9 cellular contexts compared by ENCODE assay signal in the genomic region with DNA sequence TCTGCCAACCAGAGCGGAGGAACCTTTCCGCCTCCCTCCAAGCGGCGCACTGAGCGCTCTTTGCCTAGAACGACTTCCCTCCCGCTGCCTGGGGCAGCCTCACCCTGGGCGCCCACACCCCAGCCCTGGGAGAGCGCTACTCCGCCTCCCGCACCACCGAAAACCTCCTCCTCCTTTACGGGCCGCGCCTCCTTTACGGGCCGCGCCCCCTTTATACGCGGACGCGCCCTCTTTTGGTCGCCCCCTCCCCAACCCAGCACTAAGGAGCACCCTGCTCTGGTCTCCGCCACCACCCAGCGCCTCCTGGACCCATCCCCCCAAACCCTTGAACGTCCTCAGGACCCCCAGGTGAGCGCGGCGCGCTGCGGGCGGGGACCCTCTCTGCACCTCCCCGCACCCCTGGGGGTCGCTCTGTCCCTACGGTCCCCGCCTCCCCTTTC. TPM values are rescaled to one million over a fixed set of nuclear protein-coding genes. Genes with fewer than 3 reads are reported as not detected.
A peak's percentile ranks its signal among the peaks of the same experiment; 100 is the strongest.
DNase-seq lines count a peak whose midpoint lies in the region; ATAC-seq and TF ChIP-seq lines count a peak whose summit lies in the region.
"Had no signal": no experiment of that assay in that cellular context is flagged by ENCODE, and none has a peak within 500 bp of the region (broad histone marks: within the 10 kb centered on the region; RNA-seq: fewer than 3 reads in every experiment).

No MANE protein-coding gene starts in this region.

- DNase-seq in SK-N-SH (peak; percentile 86), neuronal stem cell (ENCODE audit: low spot score) (no peak), Karpas-422 (no peak), globus pallidus (ENCODE audit: low spot score) (no peak), C1 segment of cervical spinal cord (lab: John Stamatoyannopoulos, UW) (no peak)

- H2BK12ac ChIP-seq in neuronal stem cell (ENCODE audit: low read length), result peak overlapping the region; percentile 22

- peak overlapping the region; percentile 96 for H3K18ac ChIP-seq in neuronal stem cell (ENCODE audit: low read length)

- no peak overlapping the region for H4K8ac ChIP-seq in neuronal stem cell (ENCODE audit: low read depth, low read length)

- H3K4me2 ChIP-seq in SK-N-SH, result peak overlapping the region; percentile 98
- H3K4me2 ChIP-seq in neuronal stem cell (ENCODE audit: insufficient read depth, low read length, poor library complexity, severe bottlenecking), result peak overlapping the region; percentile 96
- no peak overlapping the region for H3K4me2 ChIP-seq in Karpas-422 (ENCODE audit: low read depth, low read length, poor library complexity, severe bottlenecking)

- POLR2A ChIA-PET in HEK293 (lab: Yijun Ruan, JAX) (no interaction called here), SK-N-SH (lab: Yijun Ruan, JAX) (no interaction called here)

- CTCF ChIA-PET in HEK293 (lab: Yijun Ruan, JAX) (no interaction called here), SK-N-SH (lab: Yijun Ruan, JAX) (interaction anchor here (1.0 to 3.8 kb wide), 5 partner anchors 17 to 45 kb away, joined by 3 to 13 read pairs (median 6); no protein-coding TSS in a partner anchor)

- TF ChIP-seq RAD21 in SK-N-SH (IDR thresholded peaks at IDR 0.05; ENCODE audit: low read length), result 0 out of 2 replicates have a peak, but pooled peaks have one; percentile 27

- H4K91ac ChIP-seq in neuronal stem cell (ENCODE audit: low read depth, low read length, poor library complexity), result no peak overlapping the region

- 2% methylated on average over 16 of the region's 36 CpGs for WGBS in SK-N-SH (ENCODE audit: low lambda C conversion rate)
- 0 to 1% methylated on average over 36 of the region's 36 CpGs for WGBS in ectodermal cell, 2 experiments
- no CpG with 5 or more reads among the region's 36 CpGs for WGBS in neuronal stem cell (ENCODE audit: extremely low coverage in 2 of 2, insufficient read length in 2 of 2, insufficient replicate concordance in 1 of 2), 2 donors

- peak overlapping the region; percentile 58 for H2AK5ac ChIP-seq in neuronal stem cell (ENCODE audit: low read depth, low read length)

- H3K9me3 ChIP-seq in HEK293 (ENCODE audit: control insufficient read depth, insufficient read depth, low read depth, low read length), result no peaks in the 10 kb centered on the region
- no peaks in the 10 kb centered on the region for H3K9me3 ChIP-seq in SK-N-SH
- H3K9me3 ChIP-seq in ectodermal cell (ENCODE audit: control insufficient read depth, low read length), result no peaks in the 10 kb centered on the region
- no peaks in the 10 kb centered on the region for H3K9me3 ChIP-seq in neuronal stem cell (replicated peaks in 1 of 2; ENCODE audit: control insufficient read depth in 2 of 2, insufficient read depth in 1 of 2, low read depth in 1 of 2, low read length in 2 of 2)
- no peaks in the 10 kb centered on the region for H3K9me3 ChIP-seq in Karpas-422 (ENCODE audit: low read length)

- H3K23ac ChIP-seq in neuronal stem cell (ENCODE audit: low read depth, low read length, poor library complexity), result peak overlapping the region; percentile 69

- peak; percentile 83 for TF ChIP-seq CTCF in HEK293 (tag by site-specific recombination; IDR thresholded peaks at IDR 0.05)
- no peak; the same call in 1 of the 2 replicates for TF ChIP-seq CTCF in SK-N-SH (IDR thresholded peaks at IDR 0.05)

- peak overlapping the region; percentile 83 for H2AFZ ChIP-seq in SK-N-SH (ENCODE audit: low read depth)
- peak overlapping the region; percentile 94 for H2AFZ ChIP-seq in neuronal stem cell (ENCODE audit: low read length)
- no peak overlapping the region for H2AFZ ChIP-seq in Karpas-422 (ENCODE audit: low read length)

- H3K36me3 ChIP-seq in HEK293 (ENCODE audit: control insufficient read depth in 2 of 2, insufficient read depth in 1 of 2, low read length in 2 of 2), result peaks cover 0 to under 1% of the 10 kb centered on the region in 2 experiments; a peak in 1 of 3 replicates
- H3K36me3 ChIP-seq in SK-N-SH (replicated peaks in 1 of 2; ENCODE audit: control insufficient read depth in 1 of 2, insufficient read depth in 2 of 2, low read length in 1 of 2), result no peaks in the 10 kb centered on the region
- H3K36me3 ChIP-seq in ectodermal cell (ENCODE audit: control insufficient read depth, insufficient read depth, low read length), result no peaks in the 10 kb centered on the region
- H3K36me3 ChIP-seq in neuronal stem cell (replicated peaks in 1 of 2; ENCODE audit: control insufficient read depth in 2 of 2, insufficient read depth in 2 of 2, low read length in 2 of 2), result peaks cover 0 to 3% of the 10 kb centered on the region in 2 donors
- H3K36me3 ChIP-seq in Karpas-422 (ENCODE audit: insufficient read depth, low read length), result no peaks in the 10 kb centered on the region

- peak overlapping the region; percentile 92 for H3K14ac ChIP-seq in neuronal stem cell (ENCODE audit: low read length)

- peaks cover 4% of the 10 kb centered on the region for H3K79me1 ChIP-seq in neuronal stem cell (ENCODE audit: low read depth, low read length)

- peak overlapping the region; percentile 93 for H2BK15ac ChIP-seq in neuronal stem cell (ENCODE audit: low read length)

- no peak overlapping the region for H2BK120ac ChIP-seq in neuronal stem cell (ENCODE audit: low read depth, low read length)

- no peaks in the 10 kb centered on the region for H3K9me2 ChIP-seq in SK-N-SH
- H3K9me2 ChIP-seq in Karpas-422 (replicated peaks; ENCODE audit: insufficient read depth, low read length), result no peaks in the 10 kb centered on the region

- H3K79me2 ChIP-seq in SK-N-SH (ENCODE audit: insufficient read depth) (no peaks in the 10 kb centered on the region), Karpas-422 (ENCODE audit: low read length) (no peaks in the 10 kb centered on the region)

- H3K27ac ChIP-seq in HEK293 (ENCODE audit: extremely low read depth, low read depth, low read length) (no peak overlapping the region; the same call in 1 of the 2 replicates), SK-N-SH (ENCODE audit: low read depth in 2 of 2, low read length in 1 of 2) (0 out of 4 replicates have a peak overlapping the region, but pooled peaks of 1 of the 2 experiments have one; percentile 28), ectodermal cell (ENCODE audit: insufficient read depth, low read depth, low read length, poor library complexity, severe bottlenecking) (no peak overlapping the region), neuronal stem cell (replicated peaks; ENCODE audit: low read length) (no peak overlapping the region), Karpas-422 (ENCODE audit: low read length) (no peak overlapping the region)

- H3K4me1 ChIP-seq in HEK293 (ENCODE audit: control insufficient read depth, insufficient read depth, low read length) (no peaks in the 10 kb centered on the region), SK-N-SH (ENCODE audit: control insufficient read depth in 1 of 2, insufficient read depth in 2 of 2, low read depth in 1 of 2, low read length in 1 of 2) (peaks cover 0 to 11% of the 10 kb centered on the region in 2 experiments; a peak in 1 of 4 replicates), ectodermal cell (ENCODE audit: control insufficient read depth, insufficient read depth, low read length) (peaks cover 9% of the 10 kb centered on the region), neuronal stem cell (ENCODE audit: control insufficient read depth in 2 of 2, insufficient read depth in 1 of 2, low read depth in 1 of 2, low read length in 2 of 2) (peaks cover 8 to 10% of the 10 kb centered on the region in 2 donors), Karpas-422 (ENCODE audit: low read length) (peaks cover 16% of the 10 kb centered on the region)

- no peaks in the 10 kb centered on the region for H4K20me1 ChIP-seq in SK-N-SH (ENCODE audit: insufficient read depth)
- H4K20me1 ChIP-seq in Karpas-422 (ENCODE audit: insufficient read depth, low read depth, low read length), result no peaks in the 10 kb centered on the region

- peak overlapping the region; percentile 84 for H2BK5ac ChIP-seq in neuronal stem cell (ENCODE audit: low read length)

- peak overlapping the region; percentile 40 for H3K4me3 ChIP-seq in HEK293 (ENCODE audit: low read depth, low read length)
- peak overlapping the region; percentile 56 to 70 for H3K4me3 ChIP-seq in SK-N-SH (ENCODE audit: low read depth in 2 of 2, low read length in 1 of 2)
- H3K4me3 ChIP-seq in ectodermal cell (ENCODE audit: insufficient read depth, low read depth, low read length), result peak overlapping the region; percentile 61
- peak overlapping the region; percentile 48 to 92 for H3K4me3 ChIP-seq in neuronal stem cell (ENCODE audit: low read length in 2 of 2)
- H3K4me3 ChIP-seq in Karpas-422 (ENCODE audit: low read length), result no peak overlapping the region
- H3K4me3 ChIP-seq: lung had no signal

- no peak for TF ChIP-seq EP300 in SK-N-SH (IDR thresholded peaks at IDR 0.05; ENCODE audit: borderline replicate concordance in 1 of 2, low read depth in 1 of 2, low read length in 1 of 2)

- H3K9ac ChIP-seq in SK-N-SH, result peak overlapping the region; percentile 54
- H3K9ac ChIP-seq in neuronal stem cell (ENCODE audit: low read depth, low read length, poor library complexity), result peak overlapping the region; percentile 81
- H3K9ac ChIP-seq in Karpas-422 (ENCODE audit: low read length), result no peak overlapping the region

- H3F3A ChIP-seq in SK-N-SH (replicated peaks; ENCODE audit: insufficient read depth), result no peaks in the 10 kb centered on the region

- peaks cover 11% of the 10 kb centered on the region for H3K27me3 ChIP-seq in SK-N-SH (ENCODE audit: insufficient read depth)
- H3K27me3 ChIP-seq in ectodermal cell (ENCODE audit: control insufficient read depth, insufficient read depth, low read length, poor library complexity, severe bottlenecking), result peaks cover 83% of the 10 kb centered on the region
- peaks cover 7 to 95% (median 34%) of the 10 kb centered on the region in 3 experiments for H3K27me3 ChIP-seq in neuronal stem cell (ENCODE audit: control insufficient read depth in 3 of 3, insufficient read depth in 3 of 3, low read depth in 1 of 3, low read length in 3 of 3)
- no peaks in the 10 kb centered on the region for H3K27me3 ChIP-seq in Karpas-422 (ENCODE audit: low read length)

- ATAC-seq in GM21515 (IDR thresholded peaks at IDR 0.05; ENCODE audit: unreplicated experiment), result no peak

- H3K4ac ChIP-seq in neuronal stem cell (ENCODE audit: low read length), result no peak overlapping the region

TF ChIP-seq in SK-N-SH, 30 proteins besides CTCF, POLR2A, EP300 and RAD21 (continues in another document):
- no peak for TF ChIP-seq GABPA (IDR thresholded peaks at IDR 0.05; ENCODE audit: low read depth)
- TF ChIP-seq TCF12 (IDR thresholded peaks at IDR 0.05), result no peak
- peak; percentile 11; the same call in 1 of the 2 replicates for TF ChIP-seq MXI1 (IDR thresholded peaks at IDR 0.05; ENCODE audit: low read depth, low read length)
- TF ChIP-seq SIN3A (IDR thresholded peaks at IDR 0.05; ENCODE audit: borderline replicate concordance, low read depth, low read length), result no peak

RNA-seq across cellular contexts. Expression of gene NSG1, which starts 0.6 kb away (rescaled TPM):
- 10.4 and 11.4 TPM in 2 replicates for polyA plus RNA-seq in SK-N-SH (2012; rRNA removed)
- polyA plus RNA-seq in SK-N-SH (2012; cell fraction: cytosol; rRNA removed), result 9.9 and 12.2 TPM in 2 replicates
- polyA plus RNA-seq in SK-N-SH (2012; cell fraction: nucleus; rRNA removed), result 6.8 and 10.9 TPM in 2 replicates
- polyA plus RNA-seq in ectodermal cell (2013, experiment 1 of 4), result 19.1 TPM
- 21.9 TPM for polyA plus RNA-seq in ectodermal cell (2013, experiment 2 of 4)
- polyA plus RNA-seq in ectodermal cell (2013, experiment 3 of 4), result 20.2 TPM
- polyA plus RNA-seq in ectodermal cell (2013, experiment 4 of 4), result 20.1 TPM
- polyA plus RNA-seq in neuronal stem cell (2013, experiment 1 of 2), result 40.6 TPM
- 39.6 TPM for polyA plus RNA-seq in neuronal stem cell (2013, experiment 2 of 2)
- total RNA-seq in Karpas-422 (2014; rRNA removed; shearing (Covaris generic); ENCODE audit: low replicate concordance), result 0.75 TPM in 1 of 2 replicates, not detected in the other

Comparison
In these comparisons a context has a peak if more than half of its experiments do, and no peak if none do; other contexts are left out.
1. Of the 4 proteins assayed by ChIP-seq in both HEK293 and SK-N-SH: peak only in HEK293: CTCF; only in SK-N-SH: none; in both: none; in neither: 3.